Comparison of ENCODE assay signal across 8 cellular contexts in the genomic region with DNA sequence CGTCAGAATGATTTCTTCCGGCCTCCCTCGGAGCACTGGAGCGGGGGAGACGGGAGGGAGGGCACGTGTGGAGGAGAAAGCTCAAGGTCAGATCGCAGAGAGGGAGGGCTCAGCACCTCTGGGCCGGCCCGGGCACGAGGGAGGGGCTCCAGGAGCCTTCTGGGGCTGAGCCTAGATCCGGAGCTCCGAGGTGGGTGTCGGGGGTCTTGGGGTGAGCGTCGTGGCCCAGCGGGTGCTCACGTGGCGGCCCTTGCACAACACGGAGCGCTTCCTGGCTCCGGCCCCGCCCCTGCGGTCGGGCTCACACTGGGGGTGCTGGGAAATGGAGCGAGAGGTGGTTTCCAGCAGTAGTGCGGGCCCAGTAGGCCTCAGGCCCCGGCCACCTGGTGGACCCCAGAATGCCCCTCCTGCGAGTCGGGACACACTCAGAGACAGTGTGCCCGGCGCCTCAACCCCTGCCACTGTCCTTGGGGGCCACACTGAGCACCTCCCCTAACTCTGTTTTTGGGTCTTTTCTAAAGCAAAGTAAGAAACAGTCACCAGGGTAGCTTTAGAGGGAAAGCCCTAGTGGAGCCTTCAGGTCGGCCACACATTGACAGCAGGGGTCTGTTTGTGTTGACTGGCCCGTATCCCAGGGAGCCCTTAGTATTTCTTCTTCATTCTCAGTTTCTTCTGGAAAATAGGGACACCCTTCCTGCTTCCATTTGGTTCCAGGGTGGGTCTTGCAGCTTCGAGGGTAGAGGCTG. TPM values are rescaled to one million over a fixed set of nuclear protein-coding genes. Genes with fewer than 3 reads are reported as not detected.
DNase-seq lines count a peak whose midpoint lies in the region; ATAC-seq and TF ChIP-seq lines count a peak whose summit lies in the region.

No MANE protein-coding gene starts in this region.

- peaks cover 27% of the 10 kb centered on the region for H3K4me1 Mint-ChIP-seq in CD4-positive, alpha-beta T cell (ENCODE audit: low read depth)

- no peaks in the 10 kb centered on the region for H3K27me3 ChIP-seq in CD4-positive, alpha-beta T cell (ENCODE audit: control insufficient read depth, insufficient read depth, low read length)
- H3K27me3 ChIP-seq in adipocyte (replicated peaks; ENCODE audit: control insufficient read depth, insufficient read depth, low read length) (no peaks in the 10 kb centered on the region), right cardiac atrium (ENCODE audit: control insufficient read depth, insufficient read depth) (no peaks in the 10 kb centered on the region)

- H3K9ac ChIP-seq in adipocyte (ENCODE audit: low read length) = peak overlapping the region; percentile 95

- CTCF ChIA-PET in CD4-positive, alpha-beta T cell (lab: Charles Lee) = interaction anchor here (1.0 to 1.9 kb wide), 6 partner anchors 25 to 153 kb away, joined by 3 to 6 read pairs (median 4); partner anchors contain the start of gene ZCCHC24

- POLR2A ChIA-PET in CD4-positive, alpha-beta T cell (lab: Charles Lee) = interaction anchor here (1.0 to 5.6 kb wide), 8 partner anchors 13 to 856 kb away, joined by 3 to 46 read pairs (median 4); no protein-coding TSS in a partner anchor

- H3K4me1 ChIP-seq in adipocyte (ENCODE audit: control insufficient read depth, insufficient read depth, low read length) (peaks cover 55% of the 10 kb centered on the region), right cardiac atrium (ENCODE audit: control insufficient read depth, insufficient read depth, low read length) (peaks cover 13% of the 10 kb centered on the region)

- intact Hi-C loops in CD4-positive, alpha-beta T cell (cut with DNase I, micrococcal nuclease) = loop anchor here in 1 of 2 experiments (2.0 to 10.0 kb wide), 5 partner anchors 56 to 1311 kb away; no protein-coding TSS in a partner anchor
- intact Hi-C loops in right cardiac atrium (cut with DNase I) = no loop called here
- intact Hi-C loops in sciatic nerve (cut with DNase I) = no loop called here

- H3K4me3 Mint-ChIP-seq in CD4-positive, alpha-beta T cell = peak overlapping the region; percentile 85

- peaks cover 44% of the 10 kb centered on the region for H3K36me3 ChIP-seq in adipocyte (ENCODE audit: control insufficient read depth, insufficient read depth, low read length, severe bottlenecking)

- peak overlapping the region; percentile 81 for H3K27ac Mint-ChIP-seq in CD4-positive, alpha-beta T cell

- peak overlapping the region; percentile 91 for H3K4me3 ChIP-seq in adipocyte (ENCODE audit: low read length)
- H3K4me3 ChIP-seq in right cardiac atrium (ENCODE audit: low read length) = peak overlapping the region; percentile 56

- TF ChIP-seq CTCF in CD4-positive, alpha-beta T cell (IDR thresholded peaks at IDR 0.05) = no peak

- peaks cover 47% of the 10 kb centered on the region for H3K36me3 Mint-ChIP-seq in CD4-positive, alpha-beta T cell (ENCODE audit: low read depth)

- H3K9me3 ChIP-seq in CD4-positive, alpha-beta T cell (ENCODE audit: control insufficient read depth, low read length) = no peaks in the 10 kb centered on the region
- H3K9me3 ChIP-seq in adipocyte (ENCODE audit: control insufficient read depth, low read length) (no peaks in the 10 kb centered on the region), right cardiac atrium (ENCODE audit: control insufficient read depth, low read length) (no peaks in the 10 kb centered on the region)

- no peaks in the 10 kb centered on the region for H3K9me3 Mint-ChIP-seq in CD4-positive, alpha-beta T cell

- no peaks in the 10 kb centered on the region for H3K27me3 Mint-ChIP-seq in CD4-positive, alpha-beta T cell

- WGBS in right cardiac atrium = 8% methylated on average over 34 of the region's 34 CpGs

- peak; percentile 55 for ATAC-seq in CD4-positive, alpha-beta T cell (ENCODE audit: poor library complexity)
- peak; percentile 71 for ATAC-seq in GM19324 (IDR thresholded peaks at IDR 0.05; ENCODE audit: low FRiP score, unreplicated experiment)
- peak; percentile 73 for ATAC-seq in HG03439 (IDR thresholded peaks at IDR 0.05; ENCODE audit: unreplicated experiment)
- ATAC-seq in right cardiac atrium = peak; percentile 64 to 70
- ATAC-seq in sciatic nerve = peak; percentile 84

- H3K27ac ChIP-seq in CD4-positive, alpha-beta T cell (ENCODE audit: low read depth, low read length) = peak overlapping the region; percentile 69
- H3K27ac ChIP-seq in right cardiac atrium (ENCODE audit: low read length) = peak overlapping the region; percentile 75

- peak; percentile 49 to 73 (median 60) for DNase-seq in CD4-positive, alpha-beta T cell
- DNase-seq in SKM-1 (lab: John Stamatoyannopoulos, UW; ENCODE audit: unreplicated experiment) = peak; percentile 28
- peak; percentile 80 for DNase-seq in adipocyte (ENCODE audit: low read depth)
- DNase-seq in right cardiac atrium = peak; percentile 82 to 92 (median 91)
- DNase-seq in sciatic nerve (ENCODE audit: low spot score) = peak; percentile 88
- DNase-seq in NCI-H187 (lab: John Stamatoyannopoulos, UW) = no peak

RNA-seq across cellular contexts. Expression of gene PPIF, which starts 0.8 kb away (rescaled TPM):
- 10 to 100 TPM; 42.4 to 42.7 TPM for total RNA-seq in CD4-positive, alpha-beta T cell
- total RNA-seq in right cardiac atrium (100 to 1,000 TPM in 3 of 4 donors, 10 to 100 TPM in 1; 91.8 to 121 (median 110) TPM), sciatic nerve (18.8 TPM)
- 97.7 TPM for polyA plus RNA-seq in right cardiac atrium

Comparison
In these comparisons a context has a peak if more than half of its experiments do, and no peak if none do; other contexts are left out.
1. DNase-seq: peak in CD4-positive, alpha-beta T cell (10 of 10), SKM-1 (single experiment), adipocyte (single experiment), right cardiac atrium (3 of 3) and sciatic nerve (single experiment); none in NCI-H187 (0 of 2).
2. Peak in every context shown above with its lines, with median percentiles within 50 percentile points of each other: ATAC-seq.